ENCODE assay signal across 17 cellular contexts in genomic region chr2:127641133-127641532, GRCh38. TPM values are rescaled to one million over a fixed set of nuclear protein-coding genes. Genes with fewer than 3 reads are reported as not detected.
A peak's percentile ranks its signal among the peaks of the same experiment; 100 is the strongest.
DNase-seq lines count a peak whose midpoint lies in the region; ATAC-seq and TF ChIP-seq lines count a peak whose summit lies in the region.
"Had no signal": no experiment of that assay in that cellular context is flagged by ENCODE, and none has a peak within 500 bp of the region (broad histone marks: within the 10 kb centered on the region; RNA-seq: fewer than 3 reads in every experiment).

No MANE protein-coding gene starts in this region.

- no peaks in the 10 kb centered on the region for H3K9me3 ChIP-seq in CD8-positive, alpha-beta T cell (ENCODE audit: low read length)
- no peaks in the 10 kb centered on the region for H3K9me3 ChIP-seq in muscle layer of colon (ENCODE audit: low read length)
- H3K9me3 ChIP-seq: MG63, thoracic aorta had no signal

- no peaks in the 10 kb centered on the region for H3K9me3 Mint-ChIP-seq in activated CD4-positive, alpha-beta T cell treated with anti-CD3 and anti-CD28 coated beads for 36 hours (ENCODE audit: low read depth)
- H3K9me3 Mint-ChIP-seq in CD8-positive, alpha-beta T cell = no peaks in the 10 kb centered on the region
- no peaks in the 10 kb centered on the region for H3K9me3 Mint-ChIP-seq in activated T-cell treated with anti-CD3 and anti-CD28 coated beads, Interleukin-2, amount 50 U/mL, for 72 hours

- H3K27me3 ChIP-seq in CD8-positive, alpha-beta T cell (ENCODE audit: insufficient read depth, low read length) = no peaks in the 10 kb centered on the region
- no peaks in the 10 kb centered on the region for H3K27me3 ChIP-seq in muscle layer of colon (ENCODE audit: control insufficient read depth in 1 of 2, insufficient read depth in 2 of 2, low read length in 2 of 2)
- H3K27me3 ChIP-seq: foreskin keratinocyte, MG63 had no signal

- H3K27ac Mint-ChIP-seq in activated CD4-positive, alpha-beta T cell treated with anti-CD3 and anti-CD28 coated beads for 36 hours = peak overlapping the region; percentile 67
- H3K27ac Mint-ChIP-seq in CD8-positive, alpha-beta T cell = peak overlapping the region; percentile 89
- no peak overlapping the region for H3K27ac Mint-ChIP-seq in activated T-cell treated with anti-CD3 and anti-CD28 coated beads, Interleukin-2, amount 50 U/mL, for 72 hours

- H3K27ac ChIP-seq in CD8-positive, alpha-beta T cell (ENCODE audit: low read depth, low read length) = no peak overlapping the region
- H3K27ac ChIP-seq in muscle layer of colon (ENCODE audit: low read depth, low read length) = peak overlapping the region; percentile 75
- H3K27ac ChIP-seq: 22Rv1, foreskin keratinocyte, GM23248, thoracic aorta had no signal

- peak overlapping the region; percentile 63 for H3K4me3 Mint-ChIP-seq in activated CD4-positive, alpha-beta T cell treated with anti-CD3 and anti-CD28 coated beads for 36 hours
- peak overlapping the region; percentile 62 for H3K4me3 Mint-ChIP-seq in CD8-positive, alpha-beta T cell
- peak overlapping the region; percentile 67 to 68 for H3K4me3 Mint-ChIP-seq in activated T-cell treated with anti-CD3 and anti-CD28 coated beads, Interleukin-2, amount 50 U/mL, for 72 hours

- H3K36me3 ChIP-seq in CD8-positive, alpha-beta T cell (ENCODE audit: insufficient read depth, low read length) = no peaks in the 10 kb centered on the region
- peaks cover 54% of the 10 kb centered on the region for H3K36me3 ChIP-seq in muscle layer of colon (ENCODE audit: insufficient read depth, low read length)
- H3K36me3 ChIP-seq: MG63 had no signal

- no peak overlapping the region for H3K9ac ChIP-seq in muscle layer of colon (ENCODE audit: low read length)
- H3K9ac ChIP-seq: GM23248 had no signal

- H3K27me3 Mint-ChIP-seq in activated CD4-positive, alpha-beta T cell treated with anti-CD3 and anti-CD28 coated beads for 36 hours = no peaks in the 10 kb centered on the region
- H3K27me3 Mint-ChIP-seq in CD8-positive, alpha-beta T cell (ENCODE audit: low read depth) = no peaks in the 10 kb centered on the region
- H3K27me3 Mint-ChIP-seq in activated T-cell treated with anti-CD3 and anti-CD28 coated beads, Interleukin-2, amount 50 U/mL, for 72 hours (ENCODE audit: low read depth) = no peaks in the 10 kb centered on the region

- TF ChIP-seq CTCF in CD8-positive, alpha-beta T cell (IDR thresholded peaks at IDR 0.05) = no peak

- intact Hi-C loops in activated CD4-positive, alpha-beta T cell treated with anti-CD3 and anti-CD28 coated beads for 36 hours (cut with DNase I, micrococcal nuclease) = loop anchor here (2.0 to 10.0 kb wide), 4 partner anchors 60 to 446 kb away; partner anchors contain the start of genes IWS1 (in 1 of the 2), SAP130 (in 1 of the 2) and SFT2D3 (in 1 of the 2)
- intact Hi-C loops in CD8-positive, alpha-beta T cell (cut with DNase I, micrococcal nuclease) = loop anchor here (2.0 to 10.0 kb wide), 4 partner anchors 56 to 346 kb away; partner anchors contain the start of genes ERCC3 (in 1 of the 2), IWS1 (in 1 of the 2) and SFT2D3 (in 1 of the 2)

- peak overlapping the region; percentile 64 for H3K4me3 ChIP-seq in CD8-positive, alpha-beta T cell (ENCODE audit: low read depth, low read length)
- no peak overlapping the region for H3K4me3 ChIP-seq in muscle layer of colon (ENCODE audit: low read depth in 1 of 2, low read length in 2 of 2)
- H3K4me3 ChIP-seq: GM23248, MG63, thoracic aorta had no signal

- H3K4me1 Mint-ChIP-seq in activated CD4-positive, alpha-beta T cell treated with anti-CD3 and anti-CD28 coated beads for 36 hours = peaks cover 53% of the 10 kb centered on the region
- H3K4me1 Mint-ChIP-seq in CD8-positive, alpha-beta T cell (ENCODE audit: low read depth) = peaks cover 55% of the 10 kb centered on the region
- peaks cover 44% of the 10 kb centered on the region for H3K4me1 Mint-ChIP-seq in activated T-cell treated with anti-CD3 and anti-CD28 coated beads, Interleukin-2, amount 50 U/mL, for 72 hours (ENCODE audit: low read depth)

- CTCF ChIA-PET in activated CD4-positive, alpha-beta T cell treated with anti-CD3 and anti-CD28 coated beads for 36 hours (lab: Charles Lee) = interaction anchor here (0.8 to 5.0 kb wide), 3 partner anchors 9 to 62 kb away, joined by 4 to 29 read pairs (median 17); no protein-coding TSS in a partner anchor
- CTCF ChIA-PET in CD8-positive, alpha-beta T cell (lab: Charles Lee) = interaction anchor here (1.0 to 3.6 kb wide), 3 partner anchors 9 to 160 kb away, joined by 3 to 19 read pairs (median 15); no protein-coding TSS in a partner anchor

- no peak for DNase-seq in activated CD4-positive, alpha-beta T cell treated with anti-CD3 and anti-CD28 coated beads for 36 hours
- DNase-seq in activated CD4-positive, alpha-beta T cell treated with anti-CD3 and anti-CD28 coated beads for 1 hour = no peak
- peak in 1 of 7 experiments; percentile 56 for DNase-seq in CD8-positive, alpha-beta T cell
- DNase-seq in activated T-cell treated with anti-CD3 and anti-CD28 coated beads, Interleukin-2, amount 50 U/mL, for 72 hours = no peak
- DNase-seq in T-helper 1 cell (no peak), CD1c-positive myeloid dendritic cell (ENCODE audit: extremely low spot score) (no peak)
- DNase-seq: foreskin keratinocyte, mammary epithelial cell, MG63, NCI-H187, NCI-H524 had no signal

- peaks cover 2% of the 10 kb centered on the region for H3K36me3 Mint-ChIP-seq in activated CD4-positive, alpha-beta T cell treated with anti-CD3 and anti-CD28 coated beads for 36 hours (ENCODE audit: low read depth)
- peaks cover 7% of the 10 kb centered on the region for H3K36me3 Mint-ChIP-seq in CD8-positive, alpha-beta T cell
- no peaks in the 10 kb centered on the region for H3K36me3 Mint-ChIP-seq in activated T-cell treated with anti-CD3 and anti-CD28 coated beads, Interleukin-2, amount 50 U/mL, for 72 hours (ENCODE audit: insufficient read depth in 2 of 2)

- peaks cover 69% of the 10 kb centered on the region for H3K4me1 ChIP-seq in CD8-positive, alpha-beta T cell (ENCODE audit: insufficient read depth, low read length)
- peaks cover 38% of the 10 kb centered on the region for H3K4me1 ChIP-seq in muscle layer of colon (ENCODE audit: insufficient read depth, low read length)

- ATAC-seq in activated CD4-positive, alpha-beta T cell treated with anti-CD3 and anti-CD28 coated beads for 36 hours = no peak
- no peak for ATAC-seq in CD8-positive, alpha-beta T cell
- no peak for ATAC-seq in activated T-cell treated with anti-CD3 and anti-CD28 coated beads, Interleukin-2, amount 50 U/mL, for 72 hours (replicated peaks in 1 of 2)
- ATAC-seq in HG03469 (IDR thresholded peaks at IDR 0.05; ENCODE audit: unreplicated experiment) = no peak
- ATAC-seq: foreskin keratinocyte had no signal

- POLR2A ChIA-PET in activated CD4-positive, alpha-beta T cell treated with anti-CD3 and anti-CD28 coated beads for 36 hours (lab: Charles Lee) = no interaction called here
- POLR2A ChIA-PET in CD8-positive, alpha-beta T cell (lab: Charles Lee) = interaction anchor here (1.1 to 4.9 kb wide), 2 partner anchors 10 to 60 kb away, joined by 4 to 20 read pairs; partner anchors contain the start of gene SFT2D3

RNA-seq across cellular contexts. Expression of gene GPR17, which starts 4.8 kb away (rescaled TPM):
- total RNA-seq in activated CD4-positive, alpha-beta T cell treated with anti-CD3 and anti-CD28 coated beads for 36 hours = not detected
- total RNA-seq in CD8-positive, alpha-beta T cell = not detected
- not detected for total RNA-seq in activated T-cell treated with anti-CD3 and anti-CD28 coated beads, Interleukin-2, amount 50 U/mL, for 72 hours
- total RNA-seq: foreskin keratinocyte, GM23248, mammary epithelial cell, SK-MEL-5, thoracic aorta had no signal

RNA-seq across cellular contexts. Expression of gene LIMS2, which starts 34.2 kb away (rescaled TPM):
- 10 to 100 TPM; 16.4 to 19.3 TPM for total RNA-seq in activated CD4-positive, alpha-beta T cell treated with anti-CD3 and anti-CD28 coated beads for 36 hours
- total RNA-seq in CD8-positive, alpha-beta T cell = 1 to 10 TPM; 2.8 to 2.9 TPM
- total RNA-seq in activated T-cell treated with anti-CD3 and anti-CD28 coated beads, Interleukin-2, amount 50 U/mL, for 72 hours = 10 to 100 TPM in 1 of 2 donors, 1 to 10 TPM in 1; 6.4 to 10.3 TPM
